ENCODE assay signal across 1 cellular context in the genomic region with DNA sequence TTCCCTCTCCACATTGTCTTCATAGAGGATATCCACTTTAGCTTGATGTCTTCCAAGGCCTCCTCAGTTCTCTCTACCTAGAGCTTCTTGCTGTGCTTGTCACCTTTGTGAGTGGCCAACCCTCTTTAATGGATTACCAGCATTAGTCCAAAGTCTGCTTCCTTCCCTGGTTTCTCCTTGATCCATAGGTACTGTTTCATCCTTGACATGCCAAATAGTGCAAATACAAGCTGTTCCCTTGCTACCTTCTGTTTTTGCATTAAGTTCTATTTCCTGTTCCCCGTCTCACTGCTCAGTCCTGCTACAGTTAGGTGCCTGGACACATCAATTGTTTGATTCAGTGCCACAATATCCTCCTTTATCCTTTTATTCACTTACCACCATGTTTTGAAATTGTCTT.
TF ChIP-seq lines count a peak whose summit lies in the region.

No MANE protein-coding gene starts in this region.

TF ChIP-seq in HepG2, 621 proteins besides CTCF, POLR2A, EP300 and RAD21 (continued from another document and continues in another):
- no peak for TF ChIP-seq ZNF280B (CRISPR knock-in tag; IDR thresholded peaks at IDR 0.05; ENCODE audit: borderline replicate concordance)
- TF ChIP-seq, protein P1, sequence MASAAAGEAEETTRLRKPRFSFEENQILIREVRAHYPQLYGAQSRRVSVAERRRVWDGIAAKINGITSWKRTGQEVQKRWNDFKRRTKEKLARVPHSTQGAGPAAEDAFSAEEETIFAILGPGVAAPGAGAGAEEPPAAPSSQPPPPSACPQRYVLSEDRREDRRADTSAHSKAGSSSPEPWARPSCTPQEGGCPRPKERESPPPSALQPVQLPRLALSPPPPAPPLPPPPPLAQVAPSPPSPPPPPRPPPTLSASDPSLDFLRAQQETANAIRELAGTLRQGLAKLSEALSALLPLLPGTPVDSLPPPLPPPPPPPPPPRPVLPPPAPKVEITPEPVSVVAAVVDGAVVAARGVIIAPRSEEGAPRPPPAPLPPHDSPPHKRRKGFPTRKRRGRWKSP (CRISPR knock-in tag; IDR thresholded peaks at IDR 0.05) = no peak
- no peak for TF ChIP-seq ARNTL (CRISPR knock-in tag; IDR thresholded peaks at IDR 0.05)
- no peak for TF ChIP-seq ZFP62 (CRISPR knock-in tag; IDR thresholded peaks at IDR 0.05)
- no peak for TF ChIP-seq PLRG1 (conservative IDR thresholded peaks at IDR 0.05)
- TF ChIP-seq, protein P2, sequence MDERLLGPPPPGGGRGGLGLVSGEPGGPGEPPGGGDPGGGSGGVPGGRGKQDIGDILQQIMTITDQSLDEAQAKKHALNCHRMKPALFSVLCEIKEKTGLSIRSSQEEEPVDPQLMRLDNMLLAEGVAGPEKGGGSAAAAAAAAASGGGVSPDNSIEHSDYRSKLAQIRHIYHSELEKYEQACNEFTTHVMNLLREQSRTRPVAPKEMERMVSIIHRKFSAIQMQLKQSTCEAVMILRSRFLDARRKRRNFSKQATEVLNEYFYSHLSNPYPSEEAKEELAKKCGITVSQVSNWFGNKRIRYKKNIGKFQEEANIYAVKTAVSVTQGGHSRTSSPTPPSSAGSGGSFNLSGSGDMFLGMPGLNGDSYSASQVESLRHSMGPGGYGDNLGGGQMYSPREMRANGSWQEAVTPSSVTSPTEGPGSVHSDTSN (CRISPR knock-in tag; IDR thresholded peaks at IDR 0.05) = no peak
- no peak for TF ChIP-seq ZNF530 (CRISPR knock-in tag; IDR thresholded peaks at IDR 0.05; ENCODE audit: low read depth)
- no peak for TF ChIP-seq ZNF563 (CRISPR knock-in tag; IDR thresholded peaks at IDR 0.05)
- TF ChIP-seq HOXA5 (CRISPR knock-in tag; IDR thresholded peaks at IDR 0.05) = no peak
- TF ChIP-seq ZNF10 (CRISPR knock-in tag; IDR thresholded peaks at IDR 0.05; ENCODE audit: borderline replicate concordance, low read depth) = no peak
- TF ChIP-seq SIX4 (CRISPR knock-in tag; IDR thresholded peaks at IDR 0.05) = no peak
- TF ChIP-seq, protein P3, sequence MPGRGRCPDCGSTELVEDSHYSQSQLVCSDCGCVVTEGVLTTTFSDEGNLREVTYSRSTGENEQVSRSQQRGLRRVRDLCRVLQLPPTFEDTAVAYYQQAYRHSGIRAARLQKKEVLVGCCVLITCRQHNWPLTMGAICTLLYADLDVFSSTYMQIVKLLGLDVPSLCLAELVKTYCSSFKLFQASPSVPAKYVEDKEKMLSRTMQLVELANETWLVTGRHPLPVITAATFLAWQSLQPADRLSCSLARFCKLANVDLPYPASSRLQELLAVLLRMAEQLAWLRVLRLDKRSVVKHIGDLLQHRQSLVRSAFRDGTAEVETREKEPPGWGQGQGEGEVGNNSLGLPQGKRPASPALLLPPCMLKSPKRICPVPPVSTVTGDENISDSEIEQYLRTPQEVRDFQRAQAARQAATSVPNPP (CRISPR knock-in tag; IDR thresholded peaks at IDR 0.05) = no peak
- no peak for TF ChIP-seq MTA3 (CRISPR knock-in tag; IDR thresholded peaks at IDR 0.05)
- no peak for TF ChIP-seq MIER2 (CRISPR knock-in tag; IDR thresholded peaks at IDR 0.05)
- no peak for TF ChIP-seq ZBTB3 (CRISPR knock-in tag; IDR thresholded peaks at IDR 0.05; ENCODE audit: borderline replicate concordance, low read depth)
- no peak for TF ChIP-seq ZNF562 (CRISPR knock-in tag; IDR thresholded peaks at IDR 0.05; ENCODE audit: borderline replicate concordance)
- TF ChIP-seq, protein P4, sequence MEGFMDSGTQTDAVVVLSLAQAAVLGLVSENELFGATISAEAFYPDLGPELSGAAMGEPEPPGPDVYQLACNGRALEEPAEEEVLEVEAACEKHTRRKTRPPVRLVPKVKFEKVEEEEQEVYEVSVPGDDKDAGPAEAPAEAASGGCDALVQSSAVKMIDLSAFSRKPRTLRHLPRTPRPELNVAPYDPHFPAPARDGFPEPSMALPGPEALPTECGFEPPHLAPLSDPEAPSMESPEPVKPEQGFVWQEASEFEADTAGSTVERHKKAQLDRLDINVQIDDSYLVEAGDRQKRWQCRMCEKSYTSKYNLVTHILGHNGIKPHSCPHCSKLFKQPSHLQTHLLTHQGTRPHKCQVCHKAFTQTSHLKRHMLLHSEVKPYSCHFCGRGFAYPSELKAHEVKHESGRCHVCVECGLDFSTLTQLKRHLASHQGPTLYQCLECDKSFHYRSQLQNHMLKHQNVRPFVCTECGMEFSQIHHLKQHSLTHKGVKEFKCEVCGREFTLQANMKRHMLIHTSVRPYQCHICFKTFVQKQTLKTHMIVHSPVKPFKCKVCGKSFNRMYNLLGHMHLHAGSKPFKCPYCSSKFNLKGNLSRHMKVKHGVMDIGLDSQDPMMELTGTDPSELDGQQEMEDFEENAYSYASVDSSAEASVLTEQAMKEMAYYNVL (CRISPR knock-in tag; IDR thresholded peaks at IDR 0.05; ENCODE audit: borderline replicate concordance) = no peak
- TF ChIP-seq, protein P5, sequence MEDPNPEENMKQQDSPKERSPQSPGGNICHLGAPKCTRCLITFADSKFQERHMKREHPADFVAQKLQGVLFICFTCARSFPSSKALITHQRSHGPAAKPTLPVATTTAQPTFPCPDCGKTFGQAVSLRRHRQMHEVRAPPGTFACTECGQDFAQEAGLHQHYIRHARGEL (CRISPR knock-in tag; IDR thresholded peaks at IDR 0.05) = no peak
- TF ChIP-seq MED1 (CRISPR knock-in tag; IDR thresholded peaks at IDR 0.05) = peak; percentile 59
- TF ChIP-seq HOMEZ (CRISPR knock-in tag; IDR thresholded peaks at IDR 0.05; ENCODE audit: low read depth) = peak; percentile 48; the same call in 1 of the 2 replicates
- TF ChIP-seq KDM5A (IDR thresholded peaks at IDR 0.05; ENCODE audit: borderline replicate concordance, low read length) = no peak
- TF ChIP-seq KMT2B (CRISPR knock-in tag; IDR thresholded peaks at IDR 0.05) = no peak
- no peak for TF ChIP-seq ZNF264 (CRISPR knock-in tag; IDR thresholded peaks at IDR 0.05)
- TF ChIP-seq IRF1 (CRISPR knock-in tag; IDR thresholded peaks at IDR 0.05; ENCODE audit: low read depth) = no peak
- TF ChIP-seq NR2F6 (IDR thresholded peaks at IDR 0.05) = no peak
- TF ChIP-seq NR2F6 (CRISPR knock-in tag; IDR thresholded peaks at IDR 0.05) = no peak
- TF ChIP-seq ZNF331 (CRISPR knock-in tag; IDR thresholded peaks at IDR 0.05) = no peak; the same call in 1 of the 2 replicates
- no peak for TF ChIP-seq ZNF703 (CRISPR knock-in tag; IDR thresholded peaks at IDR 0.05; ENCODE audit: borderline replicate concordance)
- no peak for TF ChIP-seq NONO (IDR thresholded peaks at IDR 0.05)
- no peak for TF ChIP-seq NONO (CRISPR knock-in tag; conservative IDR thresholded peaks at IDR 0.05)
- TF ChIP-seq ZNF761 (CRISPR knock-in tag; conservative IDR thresholded peaks at IDR 0.05) = no peak
- no peak for TF ChIP-seq PAX8 (CRISPR knock-in tag; IDR thresholded peaks at IDR 0.05; ENCODE audit: borderline replicate concordance)
- peak; percentile 37; the same call in 1 of the 2 replicates for TF ChIP-seq KAT8 (CRISPR knock-in tag; IDR thresholded peaks at IDR 0.05)
- no peak for TF ChIP-seq ATF1 (CRISPR knock-in tag; IDR thresholded peaks at IDR 0.05)
- TF ChIP-seq FOXM1 (CRISPR knock-in tag; IDR thresholded peaks at IDR 0.05) = no peak
- TF ChIP-seq, protein P6, sequence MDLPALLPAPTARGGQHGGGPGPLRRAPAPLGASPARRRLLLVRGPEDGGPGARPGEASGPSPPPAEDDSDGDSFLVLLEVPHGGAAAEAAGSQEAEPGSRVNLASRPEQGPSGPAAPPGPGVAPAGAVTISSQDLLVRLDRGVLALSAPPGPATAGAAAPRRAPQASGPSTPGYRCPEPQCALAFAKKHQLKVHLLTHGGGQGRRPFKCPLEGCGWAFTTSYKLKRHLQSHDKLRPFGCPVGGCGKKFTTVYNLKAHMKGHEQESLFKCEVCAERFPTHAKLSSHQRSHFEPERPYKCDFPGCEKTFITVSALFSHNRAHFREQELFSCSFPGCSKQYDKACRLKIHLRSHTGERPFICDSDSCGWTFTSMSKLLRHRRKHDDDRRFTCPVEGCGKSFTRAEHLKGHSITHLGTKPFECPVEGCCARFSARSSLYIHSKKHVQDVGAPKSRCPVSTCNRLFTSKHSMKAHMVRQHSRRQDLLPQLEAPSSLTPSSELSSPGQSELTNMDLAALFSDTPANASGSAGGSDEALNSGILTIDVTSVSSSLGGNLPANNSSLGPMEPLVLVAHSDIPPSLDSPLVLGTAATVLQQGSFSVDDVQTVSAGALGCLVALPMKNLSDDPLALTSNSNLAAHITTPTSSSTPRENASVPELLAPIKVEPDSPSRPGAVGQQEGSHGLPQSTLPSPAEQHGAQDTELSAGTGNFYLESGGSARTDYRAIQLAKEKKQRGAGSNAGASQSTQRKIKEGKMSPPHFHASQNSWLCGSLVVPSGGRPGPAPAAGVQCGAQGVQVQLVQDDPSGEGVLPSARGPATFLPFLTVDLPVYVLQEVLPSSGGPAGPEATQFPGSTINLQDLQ (CRISPR knock-in tag; IDR thresholded peaks at IDR 0.05) = no peak
- TF ChIP-seq THAP11 (CRISPR knock-in tag; IDR thresholded peaks at IDR 0.05) = peak; percentile 40; the same call in 1 of the 2 replicates
- TF ChIP-seq ZBTB7A (CRISPR knock-in tag; IDR thresholded peaks at IDR 0.05) = no peak
- TF ChIP-seq TSC22D2 (CRISPR knock-in tag; IDR thresholded peaks at IDR 0.05; ENCODE audit: borderline replicate concordance) = no peak
- no peak for TF ChIP-seq SOX13 (IDR thresholded peaks at IDR 0.05)
- TF ChIP-seq SOX13 (CRISPR knock-in tag; conservative IDR thresholded peaks at IDR 0.05 in 1 of 2, IDR thresholded peaks at IDR 0.05 in 1 of 2) = peak in 1 of 2 experiments; percentile 48; a peak in 2 of 4 replicates
- TF ChIP-seq RBM39 (IDR thresholded peaks at IDR 0.05; ENCODE audit: low read depth, low read length, poor library complexity, severe bottlenecking) = no peak
- TF ChIP-seq EZH2 (conservative IDR thresholded peaks at IDR 0.05; ENCODE audit: low read depth, low read length) = no peak
- TF ChIP-seq XRCC5 (optimal IDR thresholded peaks at IDR 0.05; ENCODE audit: low read length) = no peak
- TF ChIP-seq, protein P7, sequence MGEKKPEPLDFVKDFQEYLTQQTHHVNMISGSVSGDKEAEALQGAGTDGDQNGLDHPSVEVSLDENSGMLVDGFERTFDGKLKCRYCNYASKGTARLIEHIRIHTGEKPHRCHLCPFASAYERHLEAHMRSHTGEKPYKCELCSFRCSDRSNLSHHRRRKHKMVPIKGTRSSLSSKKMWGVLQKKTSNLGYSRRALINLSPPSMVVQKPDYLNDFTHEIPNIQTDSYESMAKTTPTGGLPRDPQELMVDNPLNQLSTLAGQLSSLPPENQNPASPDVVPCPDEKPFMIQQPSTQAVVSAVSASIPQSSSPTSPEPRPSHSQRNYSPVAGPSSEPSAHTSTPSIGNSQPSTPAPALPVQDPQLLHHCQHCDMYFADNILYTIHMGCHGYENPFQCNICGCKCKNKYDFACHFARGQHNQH (CRISPR knock-in tag; IDR thresholded peaks at IDR 0.05) = 0 out of 2 replicates have a peak, but pooled peaks have one; percentile 25
- no peak for TF ChIP-seq ZBTB43 (CRISPR knock-in tag; conservative IDR thresholded peaks at IDR 0.05)
